Comparison of ENCODE assay signal across 1 cellular context in the genomic region with DNA sequence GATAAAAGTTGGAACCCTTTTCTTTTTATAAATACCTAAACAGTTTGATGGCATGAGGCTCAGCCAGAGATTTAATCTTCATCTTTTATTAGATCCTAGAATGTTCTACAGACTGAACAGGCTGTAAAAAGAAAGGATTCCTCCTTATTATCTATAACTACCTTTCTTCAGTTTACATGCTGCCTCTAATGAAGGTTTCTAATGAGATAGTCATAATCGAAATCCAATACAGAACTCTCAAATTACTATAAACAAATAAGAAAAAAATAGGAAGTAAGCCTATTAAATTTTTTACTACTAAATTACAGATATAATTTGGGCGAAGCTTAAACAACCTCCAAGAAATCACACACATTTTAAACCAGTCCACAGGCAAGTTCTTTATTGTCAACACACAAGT.
TF ChIP-seq lines count a peak whose summit lies in the region.

No MANE protein-coding gene starts in this region.

TF ChIP-seq in WTC11, 78 proteins besides CTCF, POLR2A, EP300 and RAD21:
- TF ChIP-seq, protein P1, sequence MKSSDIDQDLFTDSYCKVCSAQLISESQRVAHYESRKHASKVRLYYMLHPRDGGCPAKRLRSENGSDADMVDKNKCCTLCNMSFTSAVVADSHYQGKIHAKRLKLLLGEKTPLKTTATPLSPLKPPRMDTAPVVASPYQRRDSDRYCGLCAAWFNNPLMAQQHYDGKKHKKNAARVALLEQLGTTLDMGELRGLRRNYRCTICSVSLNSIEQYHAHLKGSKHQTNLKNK (CRISPR knock-in tag; IDR thresholded peaks at IDR 0.05) = no peak
- TF ChIP-seq SOX15 (CRISPR knock-in tag; IDR thresholded peaks at IDR 0.05) = no peak
- TF ChIP-seq SMAD3 (CRISPR knock-in tag; IDR thresholded peaks at IDR 0.05; ENCODE audit: borderline replicate concordance) = no peak
- no peak for TF ChIP-seq ZNF263 (CRISPR knock-in tag; IDR thresholded peaks at IDR 0.05; ENCODE audit: low read depth)
- no peak for TF ChIP-seq ZNF121 (CRISPR knock-in tag; IDR thresholded peaks at IDR 0.05)
- no peak for TF ChIP-seq TEAD1 (CRISPR knock-in tag; IDR thresholded peaks at IDR 0.05)
- TF ChIP-seq JUN (CRISPR knock-in tag; IDR thresholded peaks at IDR 0.05) = no peak
- no peak for TF ChIP-seq CBFB (CRISPR knock-in tag; IDR thresholded peaks at IDR 0.05; ENCODE audit: low read depth)
- no peak for TF ChIP-seq FOXK1 (CRISPR knock-in tag; IDR thresholded peaks at IDR 0.05)
TF ChIP-seq in WTC11: peak in this region for 0.
